ENCODE assay signal across 13 cellular contexts in the genomic region with DNA sequence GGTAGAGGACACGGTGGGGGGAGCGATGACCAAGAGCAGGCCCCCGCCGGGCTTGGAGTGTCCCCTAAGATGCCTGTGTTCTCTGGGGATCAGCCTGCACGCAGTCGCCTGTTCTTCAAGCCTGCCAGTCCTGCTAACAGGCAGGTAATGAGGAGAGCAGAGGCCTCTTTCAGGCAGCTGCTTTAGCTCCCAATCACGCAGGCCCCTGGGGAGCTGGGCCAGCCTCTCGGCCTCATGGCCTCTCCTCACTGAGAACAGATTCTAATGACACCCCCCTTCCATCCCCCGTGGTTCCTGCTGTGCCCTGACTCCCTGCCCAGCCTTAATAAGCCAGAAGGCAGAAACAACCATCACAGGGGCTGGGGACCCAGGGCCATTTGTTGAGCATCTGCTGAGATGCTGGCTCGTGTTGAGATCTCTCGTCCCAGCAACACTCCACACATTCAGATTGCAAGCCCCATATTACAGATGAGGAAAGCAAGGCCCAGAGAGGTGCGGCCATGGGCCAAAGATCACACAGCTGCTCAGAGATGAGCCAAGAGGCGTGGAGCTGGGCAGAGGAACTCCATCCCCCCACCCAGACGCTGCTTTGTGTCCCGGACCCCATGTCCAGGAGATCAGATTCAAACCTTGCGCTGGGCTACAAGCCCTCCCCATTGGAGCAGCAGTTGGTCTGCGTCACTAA.
DNase-seq lines count a peak whose midpoint lies in the region; ATAC-seq and TF ChIP-seq lines count a peak whose summit lies in the region.
"Had no signal": no experiment of that assay in that cellular context is flagged by ENCODE, and none has a peak within 500 bp of the region (broad histone marks: within the 10 kb centered on the region; RNA-seq: fewer than 3 reads in every experiment).

No MANE protein-coding gene starts in this region.

- no peak for TF ChIP-seq CTCF in osteoblast (IDR thresholded peaks at IDR 0.05; ENCODE audit: extremely low read depth, low read depth, low read length)

- peak overlapping the region; percentile 29 for H3K27ac Mint-ChIP-seq in T-helper 17 cell
- H3K27ac Mint-ChIP-seq: activated CD8-positive, alpha-beta memory T cell treated with anti-CD3 and anti-CD28 coated beads, Interleukin-2, amount 10 ng/mL, durations not matched to agents 7 days and 5 days had no signal

- peaks cover 4% of the 10 kb centered on the region for H3K36me3 Mint-ChIP-seq in T-helper 17 cell (ENCODE audit: low read depth)
- H3K36me3 Mint-ChIP-seq: activated CD8-positive, alpha-beta memory T cell treated with anti-CD3 and anti-CD28 coated beads, Interleukin-2, amount 10 ng/mL, durations not matched to agents 7 days and 5 days had no signal

- H4K20me1 ChIP-seq in osteoblast (ENCODE audit: insufficient read depth, low read length): no peaks in the 10 kb centered on the region

- no peak for ATAC-seq in T-helper 17 cell
- no peak for ATAC-seq in GM21619 (IDR thresholded peaks at IDR 0.05; ENCODE audit: unreplicated experiment)
- ATAC-seq in HG02571 (IDR thresholded peaks at IDR 0.05; ENCODE audit: unreplicated experiment): no peak

- H3K9me3 ChIP-seq in T-helper 17 cell (ENCODE audit: control insufficient read depth, low read length, poor library complexity, severe bottlenecking) (no peaks in the 10 kb centered on the region), osteoblast (ENCODE audit: low read depth, low read length) (no peaks in the 10 kb centered on the region)
- H3K9me3 ChIP-seq: A549, sigmoid colon, SJSA1 had no signal

- peaks cover 18% of the 10 kb centered on the region for H3K4me1 Mint-ChIP-seq in T-helper 17 cell

- peaks cover 45% of the 10 kb centered on the region for H3K27me3 ChIP-seq in osteoblast (ENCODE audit: insufficient read depth, low read length)

- no peak overlapping the region for H2AFZ ChIP-seq in osteoblast (ENCODE audit: low read length)

- no peaks in the 10 kb centered on the region for H3K36me3 ChIP-seq in osteoblast (ENCODE audit: insufficient read depth, low read length)
- H3K36me3 ChIP-seq: cardiac muscle cell, sigmoid colon, SJSA1 had no signal

- no peaks in the 10 kb centered on the region for H3K79me2 ChIP-seq in osteoblast (ENCODE audit: insufficient read depth, low read length)

- peaks cover 70% of the 10 kb centered on the region for H3K27me3 Mint-ChIP-seq in T-helper 17 cell

- H3K4me2 ChIP-seq in osteoblast (ENCODE audit: insufficient read depth, low read length): peak overlapping the region; percentile 83

- DNase-seq in NCI-H748 (lab: John Stamatoyannopoulos, UW; ENCODE audit: unreplicated experiment): peak; percentile 8
- no peak for DNase-seq in NCI-H748 treated with DMSO at 0.1 percent for 48 hours (lab: John Stamatoyannopoulos, UW)
- DNase-seq in NCI-H1694 (lab: John Stamatoyannopoulos, UW): peak; percentile 61
- DNase-seq in T-helper 17 cell: no peak
- DNase-seq in osteoblast (ENCODE audit: insufficient read length, low spot score, missing footprints): peak; percentile 66
- no peak for DNase-seq in HPDE6-E6E7 (ENCODE audit: extremely low spot score)
- DNase-seq: sigmoid colon had no signal

- H3K4me1 ChIP-seq in osteoblast (ENCODE audit: insufficient read depth, low read length): peaks cover 8% of the 10 kb centered on the region

- H3K4me3 Mint-ChIP-seq in T-helper 17 cell: peak overlapping the region; percentile 83

- H3K27ac ChIP-seq in osteoblast (ENCODE audit: low read depth, low read length): no peak overlapping the region
- H3K27ac ChIP-seq: cardiac muscle cell, sigmoid colon, SJSA1 had no signal

- H3K4me3 ChIP-seq in osteoblast (ENCODE audit: insufficient read depth, low read length): no peak overlapping the region

Comparison
In these comparisons a context has a peak if more than half of its experiments do, and no peak if none do; other contexts are left out.
1. DNase-seq: peak in NCI-H748 (single experiment), NCI-H1694 (single experiment) and osteoblast (single experiment); none in NCI-H748 treated with DMSO at 0.1 percent for 48 hours (single experiment), T-helper 17 cell (0 of 3) and HPDE6-E6E7 (single experiment).